Comparison of ENCODE assay signal across 14 cellular contexts in genomic region chr10:73043766-73044377, GRCh38. TPM values are rescaled to one million over a fixed set of nuclear protein-coding genes. Genes with fewer than 3 reads are reported as not detected.
DNase-seq lines count a peak whose midpoint lies in the region; ATAC-seq, FAIRE-seq and TF ChIP-seq lines count a peak whose summit lies in the region.
"Had no signal": no experiment of that assay in that cellular context is flagged by ENCODE, and none has a peak within 500 bp of the region (broad histone marks: within the 10 kb centered on the region; RNA-seq: fewer than 3 reads in every experiment).

No MANE protein-coding gene starts in this region.

- H3K27me3 ChIP-seq in right cardiac atrium (ENCODE audit: control insufficient read depth, insufficient read depth) (no peaks in the 10 kb centered on the region), heart right ventricle (no peaks in the 10 kb centered on the region), uterus (no peaks in the 10 kb centered on the region)
- H3K27me3 ChIP-seq: pancreas, upper lobe of left lung had no signal

- peak overlapping the region; percentile 7 for H3K27ac ChIP-seq in right cardiac atrium (ENCODE audit: low read length)
- H3K27ac ChIP-seq in heart right ventricle, result peak overlapping the region in 5 of 10 donors; percentile 11 to 66 (median 21)
- peak overlapping the region; percentile 66 to 74 for H3K27ac ChIP-seq in uterus

- H3K4me3 ChIP-seq in right cardiac atrium (ENCODE audit: low read length) (no peak overlapping the region), heart right ventricle (no peak overlapping the region), cardiac fibroblast (replicated peaks in 1 of 2; ENCODE audit: low read depth in 2 of 2, low read length in 2 of 2) (no peak overlapping the region), uterus (no peak overlapping the region)
- H3K4me3 ChIP-seq: pancreas, upper lobe of left lung had no signal

- TF ChIP-seq POLR2A in uterus (IDR thresholded peaks at IDR 0.05) (no peak), H54 (IDR thresholded peaks at IDR 0.05; ENCODE audit: low read depth, low read length) (no peak)

- intact Hi-C loops in right cardiac atrium (cut with DNase I) (no loop called here), heart right ventricle (cut with DNase I) (no loop called here), uterus (cut with DNase I; ENCODE audit: low total_unique reads) (no loop called here)

- ATAC-seq in right cardiac atrium (no peak), heart right ventricle (no peak)

- no peak for DNase-seq in right cardiac atrium
- no peak for DNase-seq in heart right ventricle
- DNase-seq in cardiac fibroblast (ENCODE audit: low read depth in 2 of 2), result peak; percentile 4 to 16
- peak; percentile 31 for DNase-seq in iris pigment epithelial cell (ENCODE audit: low read depth)
- DNase-seq in uterus, result no peak
- DNase-seq in NCI-H146 (lab: John Stamatoyannopoulos, UW), result no peak
- no peak for DNase-seq in H54 (ENCODE audit: insufficient read length, low spot score)
- DNase-seq in EL, result no peak
- DNase-seq: Calu3, NCI-H187, NCI-H748 treated with DMSO at 0.1 percent for 48 hours, pancreas, T1000, upper lobe of left lung had no signal

- H3K4me1 ChIP-seq in right cardiac atrium (ENCODE audit: control insufficient read depth, insufficient read depth, low read length), result no peaks in the 10 kb centered on the region
- peaks cover 0 to 27% (median 7%) of the 10 kb centered on the region in 9 donors for H3K4me1 ChIP-seq in heart right ventricle
- H3K4me1 ChIP-seq in uterus, result peaks cover 4 to 5% of the 10 kb centered on the region in 2 donors

- WGBS in right cardiac atrium, result 80% methylated on average over 2 of the region's 2 CpGs
- WGBS in heart right ventricle, 2 donors, result 90 to 92% methylated on average over 2 of the region's 2 CpGs

- H3K36me3 ChIP-seq in heart right ventricle (peaks cover 0 to 98% (median 10%) of the 10 kb centered on the region in 9 donors), uterus (no peaks in the 10 kb centered on the region)

- FAIRE-seq in H54 (lab: Jason Lieb, UNC), result no peak
- FAIRE-seq: pancreas had no signal

- H3K9me3 ChIP-seq in right cardiac atrium (ENCODE audit: control insufficient read depth, low read length) (no peaks in the 10 kb centered on the region), heart right ventricle (no peaks in the 10 kb centered on the region), uterus (no peaks in the 10 kb centered on the region)
- H3K9me3 ChIP-seq: pancreas, upper lobe of left lung had no signal

- TF ChIP-seq CTCF in heart right ventricle (IDR thresholded peaks at IDR 0.05) (no peak), cardiac fibroblast (IDR thresholded peaks at IDR 0.05; ENCODE audit: low read depth, low read length) (no peak), uterus (IDR thresholded peaks at IDR 0.05) (no peak)

RNA-seq across cellular contexts. Expression of gene P4HA1, which starts 52.8 kb away (rescaled TPM):
- 10 to 100 TPM; 37.4 to 55.8 (median 43.9) TPM for total RNA-seq in right cardiac atrium
- 21.8 TPM for polyA plus RNA-seq in right cardiac atrium
- total RNA-seq in heart right ventricle, result 10 to 100 TPM; 44.4 to 67.3 (median 51.5) TPM
- 10 to 100 TPM; 17.3 to 20.8 TPM for polyA plus RNA-seq in heart right ventricle
- 100 to 1,000 TPM in 1 of 4 donors, 10 to 100 TPM in 3; 17.7 to 154 (median 31.2) TPM for total RNA-seq in uterus

Comparison
In these comparisons a context has a peak if more than half of its experiments do, and no peak if none do; other contexts are left out.
1. DNase-seq: peak in cardiac fibroblast (2 of 2) and iris pigment epithelial cell (single experiment); none in right cardiac atrium (0 of 3), heart right ventricle (0 of 2), uterus (0 of 2), NCI-H146 (single experiment), H54 (single experiment) and EL (single experiment).